In genomic region chr1:234533975-234534876, GRCh38 we compare ENCODE assay signal across 8 cellular contexts. TPM values are rescaled to one million over a fixed set of nuclear protein-coding genes. Genes with fewer than 3 reads are reported as not detected.
A peak's percentile ranks its signal among the peaks of the same experiment; 100 is the strongest.
DNase-seq lines count a peak whose midpoint lies in the region; ATAC-seq and TF ChIP-seq lines count a peak whose summit lies in the region.

No MANE protein-coding gene starts in this region.

- TF ChIP-seq CTCF in ascending aorta (IDR thresholded peaks at IDR 0.05) = no peak

- H3K27me3 ChIP-seq in ascending aorta = no peaks in the 10 kb centered on the region

- intact Hi-C loops in ascending aorta (cut with DNase I) = loop anchor here (1.0 to 5.0 kb wide), 8 partner anchors 35 to 541 kb away; partner anchors contain the start of gene IRF2BP2

- no peaks in the 10 kb centered on the region for H3K36me3 Mint-ChIP-seq in activated naive CD4-positive, alpha-beta T cell treated with anti-CD3 and anti-CD28 coated beads, Interleukin-2, amount 50 U/mL, for 72 hours

- H3K9me3 Mint-ChIP-seq in activated naive CD4-positive, alpha-beta T cell treated with anti-CD3 and anti-CD28 coated beads, Interleukin-2, amount 50 U/mL, for 72 hours = no peaks in the 10 kb centered on the region

- no peaks in the 10 kb centered on the region for H3K36me3 ChIP-seq in ascending aorta

- H3K27ac ChIP-seq in ascending aorta = peak overlapping the region; percentile 95 to 99
- peak overlapping the region; percentile 29 to 98 (median 89) for H3K27ac ChIP-seq in skin epidermis

- H3K4me3 ChIP-seq in ascending aorta (peak overlapping the region in 1 of 2 donors; percentile 2), skin epidermis (no peak overlapping the region)

- no peak overlapping the region for H3K27ac Mint-ChIP-seq in activated naive CD4-positive, alpha-beta T cell treated with anti-CD3 and anti-CD28 coated beads, Interleukin-2, amount 50 U/mL, for 72 hours

- H3K4me1 ChIP-seq in ascending aorta = peaks cover 43 to 90% of the 10 kb centered on the region in 2 donors

- ATAC-seq in activated naive CD4-positive, alpha-beta T cell treated with anti-CD3 and anti-CD28 coated beads, Interleukin-2, amount 50 U/mL, for 72 hours = no peak

- no peaks in the 10 kb centered on the region for H3K9me3 ChIP-seq in ascending aorta

- DNase-seq in HS-5 (ENCODE audit: low read depth) = peak; percentile 76
- DNase-seq in ascending aorta (ENCODE audit: low spot score in 2 of 2) = peak; percentile 62 to 98
- peak in 43 of 51 donors; percentile 23 to 88 (median 72) for DNase-seq in hypothalamus (lab: John Stamatoyannopoulos, UW)
- no peak for DNase-seq in activated naive CD4-positive, alpha-beta T cell treated with anti-CD3 and anti-CD28 coated beads, Interleukin-2, amount 50 U/mL, for 72 hours (ENCODE audit: low spot score in 2 of 2)
- no peak for DNase-seq in SW480 (ENCODE audit: low spot score)
- DNase-seq in SHP77 (lab: John Stamatoyannopoulos, UW) = no peak
- no peak for DNase-seq in stimulated activated CD4-positive, alpha-beta T cell treated with anti-CD3 and anti-CD28 coated beads, Interleukin-2, amount 100 ng/mL, for 48 hours

RNA-seq across cellular contexts. Expression of gene TARBP1, which starts 55.2 kb away (rescaled TPM):
- 19.2 TPM for total RNA-seq in ascending aorta
- 10 to 100 TPM; 32.1 to 49.5 TPM for total RNA-seq in activated naive CD4-positive, alpha-beta T cell treated with anti-CD3 and anti-CD28 coated beads, Interleukin-2, amount 50 U/mL, for 72 hours

Comparison
In these comparisons a context has a peak if more than half of its experiments do, and no peak if none do; other contexts are left out.
1. DNase-seq: peak in HS-5 (single experiment), ascending aorta (2 of 2) and hypothalamus (43 of 51); none in activated naive CD4-positive, alpha-beta T cell treated with anti-CD3 and anti-CD28 coated beads, Interleukin-2, amount 50 U/mL, for 72 hours (0 of 2), SW480 (single experiment), SHP77 (0 of 2) and stimulated activated CD4-positive, alpha-beta T cell treated with anti-CD3 and anti-CD28 coated beads, Interleukin-2, amount 100 ng/mL, for 48 hours (0 of 2).